23 cellular contexts compared by ENCODE assay signal in the genomic region with DNA sequence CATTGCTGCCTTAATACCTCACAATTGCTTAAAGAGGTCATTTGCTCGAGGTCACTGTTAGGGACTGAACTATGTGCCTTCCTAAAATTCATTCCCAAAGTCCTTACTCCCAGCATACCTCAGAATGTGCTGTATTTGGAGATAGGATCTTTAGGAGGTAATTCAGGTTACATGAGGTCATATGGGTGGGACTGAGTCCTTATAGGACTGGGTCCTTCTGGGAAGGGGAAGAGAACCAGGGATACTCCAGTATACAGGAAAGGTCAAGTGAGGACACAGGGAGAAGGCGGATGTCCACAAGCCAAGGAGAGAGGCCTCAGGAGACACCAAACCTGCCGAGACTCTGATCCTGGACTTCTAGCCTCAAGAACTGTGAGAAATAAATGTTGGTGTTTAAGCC.
DNase-seq lines count a peak whose midpoint lies in the region; ATAC-seq and TF ChIP-seq lines count a peak whose summit lies in the region.
"Had no signal": no experiment of that assay in that cellular context is flagged by ENCODE, and none has a peak within 500 bp of the region (broad histone marks: within the 10 kb centered on the region; RNA-seq: fewer than 3 reads in every experiment).

No MANE protein-coding gene starts in this region.

- POLR2A ChIA-PET in HCT116 (lab: Charles Lee) = no interaction called here

- no peaks in the 10 kb centered on the region for H3K27me3 ChIP-seq in HCT116 (ENCODE audit: insufficient read depth, low read length)
- H3K27me3 ChIP-seq in gastroesophageal sphincter = no peaks in the 10 kb centered on the region
- no peaks in the 10 kb centered on the region for H3K27me3 ChIP-seq in smooth muscle cell (ENCODE audit: low read depth)
- H3K27me3 ChIP-seq: ovary, right lobe of liver, suprapubic skin had no signal

- no peaks in the 10 kb centered on the region for H4K20me1 ChIP-seq in HCT116 (ENCODE audit: insufficient read depth)
- no peaks in the 10 kb centered on the region for H4K20me1 ChIP-seq in smooth muscle cell (ENCODE audit: low read depth)

- ATAC-seq in HCT116 (no peak), SK-N-SH treated with all-trans-retinoic acid at 6 μM for 48 hours (peak; percentile 23), gastroesophageal sphincter (no peak), natural killer cell (no peak)
- ATAC-seq: CD8-positive, alpha-beta T cell had no signal

- DNase-seq in HCT116 (ENCODE audit: low read depth, low spot score) = no peak
- DNase-seq in smooth muscle cell (lab: John Stamatoyannopoulos, UW; ENCODE audit: unreplicated experiment) = no peak
- no peak for DNase-seq in natural killer cell
- no peak for DNase-seq in SKM-1 treated with dmso at 0.1 percent for 144 hours (lab: John Stamatoyannopoulos, UW; ENCODE audit: unreplicated experiment)
- DNase-seq in globus pallidus (ENCODE audit: low spot score) = no peak
- DNase-seq: activated CD4-positive, alpha-beta T cell treated with anti-CD3 and anti-CD28 coated beads for 1 hour; activated naive CD4-positive, alpha-beta T cell treated with anti-CD3 and anti-CD28 coated beads, Interleukin-2, amount 50 U/mL, for 16 hours; anterior cingulate cortex; CD8-positive, alpha-beta T cell; DMS153; erythroblast; Kasumi-1; kidney; NCI-H1092; NCI-H187 treated with DMSO at 0.1 percent for 48 hours; NCI-H69; ovary; right lobe of liver had no signal

- H3K9me3 ChIP-seq in HCT116 (ENCODE audit: control insufficient read depth in 1 of 2, insufficient read depth in 1 of 2, low read depth in 1 of 2, low read length in 2 of 2) (no peaks in the 10 kb centered on the region), gastroesophageal sphincter (peaks cover 0 to 6% (median 0%) of the 10 kb centered on the region in 3 donors), smooth muscle cell (replicated peaks; ENCODE audit: low read depth) (no peaks in the 10 kb centered on the region)
- H3K9me3 ChIP-seq: ovary, right lobe of liver, suprapubic skin had no signal

- H3F3A ChIP-seq in smooth muscle cell (ENCODE audit: low read depth) = no peaks in the 10 kb centered on the region

- no TSS peak for BruUV-seq in HCT116 (replicated peaks; lab: Mats Ljungman, UMichigan)

- H3K4me1 ChIP-seq in HCT116 (ENCODE audit: control insufficient read depth in 1 of 2, insufficient read depth in 2 of 2, low read length in 2 of 2) = peaks cover 0 to 9% of the 10 kb centered on the region in 2 experiments; a peak in 1 of 4 replicates
- peaks cover 3 to 54% (median 20%) of the 10 kb centered on the region in 3 donors for H3K4me1 ChIP-seq in gastroesophageal sphincter
- H3K4me1 ChIP-seq in smooth muscle cell (ENCODE audit: low read depth) = peaks cover under 1% of the 10 kb centered on the region
- H3K4me1 ChIP-seq: right lobe of liver had no signal

- CTCF ChIA-PET in HCT116 (lab: Charles Lee) = no interaction called here

- no peak overlapping the region for H3K9ac ChIP-seq in HCT116 (ENCODE audit: low read length)
- no peak overlapping the region for H3K9ac ChIP-seq in smooth muscle cell (ENCODE audit: low read depth)

- no peak for TF ChIP-seq EP300 in gastroesophageal sphincter (IDR thresholded peaks at IDR 0.05)

- H3K79me2 ChIP-seq in HCT116 (ENCODE audit: insufficient read depth, low read length) = no peaks in the 10 kb centered on the region
- no peaks in the 10 kb centered on the region for H3K79me2 ChIP-seq in smooth muscle cell (ENCODE audit: low read depth)

- H3K4me3 ChIP-seq in HCT116 (replicated peaks in 1 of 2; ENCODE audit: low read depth in 1 of 2, low read length in 2 of 2) (no peak overlapping the region), gastroesophageal sphincter (no peak overlapping the region), smooth muscle cell (no peak overlapping the region)
- H3K4me3 ChIP-seq: lung, ovary, right lobe of liver, suprapubic skin had no signal

- H3K9me3 Mint-ChIP-seq in natural killer cell = no peaks in the 10 kb centered on the region
- H3K9me3 Mint-ChIP-seq: central memory CD8-positive, alpha-beta T cell had no signal

- TF ChIP-seq CTCF in HCT116 (IDR thresholded peaks at IDR 0.05 in 2 of 3, conservative IDR thresholded peaks at IDR 0.05 in 1 of 3; ENCODE audit: borderline replicate concordance in 1 of 3, insufficient read depth in 1 of 3, low read depth in 2 of 3, low read length in 2 of 3) (no peak), gastroesophageal sphincter (IDR thresholded peaks at IDR 0.05) (no peak), smooth muscle cell (IDR thresholded peaks at IDR 0.05; ENCODE audit: borderline replicate concordance, insufficient read depth, poor library complexity, severe bottlenecking) (no peak), natural killer cell (IDR thresholded peaks at IDR 0.05) (no peak)

- H2AFZ ChIP-seq in HCT116 (ENCODE audit: low read depth, low read length, poor library complexity, severe bottlenecking) (no peak overlapping the region), smooth muscle cell (ENCODE audit: low read depth) (no peak overlapping the region)

- no peaks in the 10 kb centered on the region for H3K9me2 ChIP-seq in HCT116 (ENCODE audit: insufficient read depth)

- no peak for TF ChIP-seq POLR2A in HCT116 (IDR thresholded peaks at IDR 0.05; ENCODE audit: borderline replicate concordance, extremely low read depth, insufficient read depth, insufficient read length)
- no peak for TF ChIP-seq POLR2A in gastroesophageal sphincter (IDR thresholded peaks at IDR 0.05)

- no peak overlapping the region for H3K4me3 Mint-ChIP-seq in natural killer cell
- H3K4me3 Mint-ChIP-seq: CD8-positive, alpha-beta T cell; central memory CD8-positive, alpha-beta T cell had no signal

- H3K36me3 Mint-ChIP-seq in natural killer cell = no peaks in the 10 kb centered on the region
- H3K36me3 Mint-ChIP-seq: CD8-positive, alpha-beta T cell had no signal

- intact Hi-C loops in HCT116 (cut with micrococcal nuclease) (no loop called here), natural killer cell (cut with micrococcal nuclease) (no loop called here)

- RAD21 ChIA-PET in HCT116 (lab: Charles Lee; ENCODE audit: low non-redundant PET in 1 of 2, low total read pairs in 2 of 2, uncharacterized antibody in 2 of 2, unreplicated experiment in 2 of 2) = no interaction called here

- H3K4me2 ChIP-seq in HCT116 (ENCODE audit: low read length) (peak overlapping the region; percentile 9; the same call in 1 of the 2 replicates), smooth muscle cell (peak overlapping the region; percentile 45)

- H3K27me3 Mint-ChIP-seq in natural killer cell (ENCODE audit: low read depth in 2 of 2) = peaks cover 11 to 31% of the 10 kb centered on the region in 2 donors
- H3K27me3 Mint-ChIP-seq: central memory CD8-positive, alpha-beta T cell had no signal

- no peaks in the 10 kb centered on the region for H3K4me1 Mint-ChIP-seq in natural killer cell
- H3K4me1 Mint-ChIP-seq: central memory CD8-positive, alpha-beta T cell had no signal

- no peak overlapping the region for H3K27ac Mint-ChIP-seq in natural killer cell
- H3K27ac Mint-ChIP-seq: CD8-positive, alpha-beta T cell had no signal

- no peak for TF ChIP-seq RAD21 in HCT116 (IDR thresholded peaks at IDR 0.05; ENCODE audit: low read depth)

- no peaks in the 10 kb centered on the region for H3K36me3 ChIP-seq in HCT116 (ENCODE audit: control insufficient read depth in 1 of 2, insufficient read depth in 2 of 2, low read length in 2 of 2)
- no peaks in the 10 kb centered on the region for H3K36me3 ChIP-seq in gastroesophageal sphincter
- no peaks in the 10 kb centered on the region for H3K36me3 ChIP-seq in smooth muscle cell (ENCODE audit: low read depth)
- H3K36me3 ChIP-seq: ovary, right lobe of liver, suprapubic skin had no signal

- 77 to 87% methylated on average over 2 to 3 of the region's 3 CpGs for whole genome bisulfite sequencing in gastroesophageal sphincter (ENCODE audit: low coverage in 1 of 2), 2 donors
- 97% methylated on average over 3 of the region's 3 CpGs for WGBS in smooth muscle cell (ENCODE audit: low lambda C conversion rate)

- no peak overlapping the region for H3K27ac ChIP-seq in HCT116 (ENCODE audit: low read depth, low read length)
- H3K27ac ChIP-seq in gastroesophageal sphincter = peak overlapping the region in 3 of 4 donors; percentile 15 to 36 (median 19)
- H3K27ac ChIP-seq in smooth muscle cell (ENCODE audit: low read depth) = no peak overlapping the region
- H3K27ac ChIP-seq: ovary, right lobe of liver, suprapubic skin had no signal

TF ChIP-seq in HCT116, 20 proteins besides CTCF, POLR2A, EP300 and RAD21 (continues in another document):
- TF ChIP-seq EGR1 (IDR thresholded peaks at IDR 0.05; ENCODE audit: low read depth) (no peak), CEBPB (IDR thresholded peaks at IDR 0.05; ENCODE audit: low read depth) (no peak), SIN3A (IDR thresholded peaks at IDR 0.05; ENCODE audit: low read depth) (no peak)
- TF ChIP-seq, protein P1, sequence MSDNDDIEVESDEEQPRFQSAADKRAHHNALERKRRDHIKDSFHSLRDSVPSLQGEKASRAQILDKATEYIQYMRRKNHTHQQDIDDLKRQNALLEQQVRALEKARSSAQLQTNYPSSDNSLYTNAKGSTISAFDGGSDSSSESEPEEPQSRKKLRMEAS (IDR thresholded peaks at IDR 0.05) = no peak
- TF ChIP-seq, protein P2, sequence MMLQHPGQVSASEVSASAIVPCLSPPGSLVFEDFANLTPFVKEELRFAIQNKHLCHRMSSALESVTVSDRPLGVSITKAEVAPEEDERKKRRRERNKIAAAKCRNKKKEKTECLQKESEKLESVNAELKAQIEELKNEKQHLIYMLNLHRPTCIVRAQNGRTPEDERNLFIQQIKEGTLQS (IDR thresholded peaks at IDR 0.05) = no peak

TF ChIP-seq in SK-N-SH treated with all-trans-retinoic acid at 6 μM for 48 hours, 23 proteins besides CTCF, POLR2A, EP300 and RAD21:
- no peak for TF ChIP-seq TCF4 (CRISPR knock-in tag; IDR thresholded peaks at IDR 0.05; ENCODE audit: borderline replicate concordance)
- TF ChIP-seq BACH2 (CRISPR knock-in tag; IDR thresholded peaks at IDR 0.05; ENCODE audit: borderline replicate concordance) = no peak
- no peak for TF ChIP-seq RARB (CRISPR knock-in tag; IDR thresholded peaks at IDR 0.05)

Comparison
In these comparisons a context has a peak if more than half of its experiments do, and no peak if none do; other contexts are left out.
1. H3K27ac ChIP-seq: peak in gastroesophageal sphincter (3 of 4); none in HCT116 (single experiment) and smooth muscle cell (single experiment).